Comparison of ENCODE assay signal across 20 cellular contexts in the genomic region with DNA sequence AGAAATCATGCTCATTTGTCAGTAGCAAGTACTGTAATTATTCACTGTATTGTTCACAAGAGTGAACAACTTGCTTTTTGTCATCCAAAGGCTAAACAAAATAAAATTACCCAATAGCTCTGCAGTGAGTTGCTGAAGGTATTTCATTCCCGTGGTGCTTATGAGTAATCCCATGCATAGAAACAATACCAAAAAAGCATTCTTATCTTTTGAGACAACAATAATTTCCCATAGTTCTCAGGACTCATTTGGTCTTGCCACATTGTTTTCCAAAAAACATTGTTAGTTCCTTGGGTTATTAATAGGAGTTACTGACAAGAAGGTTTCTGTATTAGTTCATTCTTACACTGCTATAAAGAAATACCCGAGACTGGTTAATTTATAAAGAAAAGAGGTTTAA.
A peak's percentile ranks its signal among the peaks of the same experiment; 100 is the strongest.
DNase-seq lines count a peak whose midpoint lies in the region; TF ChIP-seq lines count a peak whose summit lies in the region.
"Had no signal": no experiment of that assay in that cellular context is flagged by ENCODE, and none has a peak within 500 bp of the region (broad histone marks: within the 10 kb centered on the region; RNA-seq: fewer than 3 reads in every experiment).

No MANE protein-coding gene starts in this region.

- H3K27me3 ChIP-seq in breast epithelium = no peaks in the 10 kb centered on the region
- no peaks in the 10 kb centered on the region for H3K27me3 ChIP-seq in brain microvascular endothelial cell (replicated peaks)
- no peaks in the 10 kb centered on the region for H3K27me3 ChIP-seq in WERI-Rb-1 (ENCODE audit: insufficient read depth, low read depth, severe bottlenecking)
- H3K27me3 ChIP-seq: esophagus muscularis mucosa, spleen had no signal

- H3K27ac ChIP-seq in breast epithelium (no peak overlapping the region), brain microvascular endothelial cell (peak overlapping the region; percentile 62), WERI-Rb-1 (no peak overlapping the region)
- H3K27ac ChIP-seq: 22Rv1, esophagus muscularis mucosa, spleen had no signal

- no peaks in the 10 kb centered on the region for H3K36me3 Mint-ChIP-seq in MCF 10A (ENCODE audit: insufficient read depth, unreplicated experiment)
- H3K36me3 Mint-ChIP-seq: memory B cell had no signal

- H3K4me3 Mint-ChIP-seq in MCF 10A (ENCODE audit: unreplicated experiment) = no peak overlapping the region
- H3K4me3 Mint-ChIP-seq: memory B cell; T-helper 1 cell treated with Interleukin-12 subunit alpha and Interleukin-12 subunit beta and Interleukin-4 antibody, amounts not matched to agents 30 μg/mL and 1 μg/mL, for 36 hours had no signal

- CTCF ChIA-PET in MCF 10A (lab: Yijun Ruan, JAX) = interaction anchor here (0.6 to 3.3 kb wide), 3 partner anchors 462 to 468 kb away, joined by 3 to 38 read pairs (median 4); no protein-coding TSS in a partner anchor

- H3K4me3 ChIP-seq in breast epithelium (no peak overlapping the region), brain microvascular endothelial cell (ENCODE audit: low read depth, low read length) (no peak overlapping the region), fibroblast of the aortic adventitia (ENCODE audit: low read depth, low read length) (no peak overlapping the region), WERI-Rb-1 (ENCODE audit: low read depth, low read length) (no peak overlapping the region)
- H3K4me3 ChIP-seq: esophagus muscularis mucosa, spleen had no signal

- BruUV-seq in MCF 10A (replicated peaks; lab: Mats Ljungman, UMichigan) = no TSS peak

- peaks cover 25% of the 10 kb centered on the region for H3K4me1 Mint-ChIP-seq in MCF 10A (ENCODE audit: insufficient read depth, unreplicated experiment)
- H3K4me1 Mint-ChIP-seq: memory B cell had no signal

- no peak for TF ChIP-seq CTCF in MCF 10A (IDR thresholded peaks at IDR 0.05; ENCODE audit: unreplicated experiment)
- TF ChIP-seq CTCF in breast epithelium (IDR thresholded peaks at IDR 0.05) = no peak
- TF ChIP-seq CTCF in brain microvascular endothelial cell (IDR thresholded peaks at IDR 0.05; ENCODE audit: low read depth, low read length, missing control alignments) = no peak
- TF ChIP-seq CTCF in fibroblast of the aortic adventitia (IDR thresholded peaks at IDR 0.05; ENCODE audit: insufficient read depth, low read length) = no peak
- TF ChIP-seq CTCF in WERI-Rb-1 (IDR thresholded peaks at IDR 0.05; ENCODE audit: low read depth, low read length) = no peak

- POLR2A ChIA-PET in MCF 10A (lab: Yijun Ruan, JAX) = interaction anchor here (0.7 kb wide), 1 partner anchor 38 kb away, joined by 3 read pairs; no protein-coding TSS in a partner anchor

- no peak for TF ChIP-seq POLR2A in breast epithelium (IDR thresholded peaks at IDR 0.05)

- no peaks in the 10 kb centered on the region for H3K36me3 ChIP-seq in breast epithelium
- no peaks in the 10 kb centered on the region for H3K36me3 ChIP-seq in brain microvascular endothelial cell (replicated peaks)
- H3K36me3 ChIP-seq in WERI-Rb-1 = no peaks in the 10 kb centered on the region
- H3K36me3 ChIP-seq: esophagus muscularis mucosa, spleen had no signal

- H3K9me3 Mint-ChIP-seq in MCF 10A (ENCODE audit: unreplicated experiment) = no peaks in the 10 kb centered on the region
- H3K9me3 Mint-ChIP-seq: memory B cell; T-helper 1 cell treated with Interleukin-12 subunit alpha and Interleukin-12 subunit beta and Interleukin-4 antibody, amounts not matched to agents 30 μg/mL and 1 μg/mL, for 36 hours had no signal

- no peak overlapping the region for H3K27ac Mint-ChIP-seq in MCF 10A (ENCODE audit: low read depth, unreplicated experiment)
- H3K27ac Mint-ChIP-seq: memory B cell; T-helper 1 cell treated with Interleukin-12 subunit alpha and Interleukin-12 subunit beta and Interleukin-4 antibody, amounts not matched to agents 30 μg/mL and 1 μg/mL, for 36 hours had no signal

- H3K27me3 Mint-ChIP-seq in MCF 10A (ENCODE audit: insufficient read depth, unreplicated experiment) = no peaks in the 10 kb centered on the region
- H3K27me3 Mint-ChIP-seq: memory B cell had no signal

- DNase-seq in MCF 10A (ENCODE audit: unreplicated experiment) = peak; percentile 44
- DNase-seq in breast epithelium (ENCODE audit: low spot score in 2 of 2) = no peak
- peak; percentile 39 for DNase-seq in brain microvascular endothelial cell
- peak; percentile 64 for DNase-seq in fibroblast of the aortic adventitia (ENCODE audit: low read depth)
- no peak for DNase-seq in WERI-Rb-1
- DNase-seq in NCI-H2227 treated with DMSO at 0.1 percent for 48 hours (lab: John Stamatoyannopoulos, UW) = no peak
- no peak for DNase-seq in SHP77 (lab: John Stamatoyannopoulos, UW)
- no peak for DNase-seq in germinal center (ENCODE audit: low spot score)
- DNase-seq: activated CD8-positive, alpha-beta memory T cell treated with anti-CD3 and anti-CD28 coated beads, Interleukin-2, amount 50 U/mL, for 48 hours; left cardiac atrium; NCI-H1417 treated with DMSO at 0.1 percent for 48 hours; NCI-H510A; retina; spleen; stimulated activated CD4-positive, alpha-beta T cell treated with anti-CD3 and anti-CD28 coated beads, Interleukin-4, amount 100 ng/mL, for 1 hour; stimulated activated naive CD4-positive, alpha-beta T cell treated with Interleukin-2 at 50 U/mL for 16 hours had no signal

- in situ Hi-C loops in brain microvascular endothelial cell (cut with HindIII; ENCODE audit: low pct_ligation_motif_present, low sequenced_read_pairs) = no loop called here

- no peaks in the 10 kb centered on the region for H3K4me1 ChIP-seq in breast epithelium
- H3K4me1 ChIP-seq: spleen had no signal

- intact Hi-C loops in MCF 10A (cut with micrococcal nuclease) = loop anchor here (10.0 kb wide), 2 partner anchors 252 to 322 kb away; no protein-coding TSS in a partner anchor
- intact Hi-C loops in breast epithelium (cut with DNase I; ENCODE audit: low total_unique reads) = no loop called here

- no peaks in the 10 kb centered on the region for H3K9me3 ChIP-seq in breast epithelium
- no peaks in the 10 kb centered on the region for H3K9me3 ChIP-seq in WERI-Rb-1 (ENCODE audit: severe bottlenecking)
- H3K9me3 ChIP-seq: esophagus muscularis mucosa, spleen had no signal

Comparison
In these comparisons a context has a peak if more than half of its experiments do, and no peak if none do; other contexts are left out.
1. DNase-seq: peak in MCF 10A (single experiment), brain microvascular endothelial cell (single experiment) and fibroblast of the aortic adventitia (single experiment); none in breast epithelium (0 of 2), WERI-Rb-1 (single experiment), NCI-H2227 treated with DMSO at 0.1 percent for 48 hours (single experiment), SHP77 (0 of 2) and germinal center (single experiment).